11 cellular contexts compared by ENCODE assay signal in the genomic region with DNA sequence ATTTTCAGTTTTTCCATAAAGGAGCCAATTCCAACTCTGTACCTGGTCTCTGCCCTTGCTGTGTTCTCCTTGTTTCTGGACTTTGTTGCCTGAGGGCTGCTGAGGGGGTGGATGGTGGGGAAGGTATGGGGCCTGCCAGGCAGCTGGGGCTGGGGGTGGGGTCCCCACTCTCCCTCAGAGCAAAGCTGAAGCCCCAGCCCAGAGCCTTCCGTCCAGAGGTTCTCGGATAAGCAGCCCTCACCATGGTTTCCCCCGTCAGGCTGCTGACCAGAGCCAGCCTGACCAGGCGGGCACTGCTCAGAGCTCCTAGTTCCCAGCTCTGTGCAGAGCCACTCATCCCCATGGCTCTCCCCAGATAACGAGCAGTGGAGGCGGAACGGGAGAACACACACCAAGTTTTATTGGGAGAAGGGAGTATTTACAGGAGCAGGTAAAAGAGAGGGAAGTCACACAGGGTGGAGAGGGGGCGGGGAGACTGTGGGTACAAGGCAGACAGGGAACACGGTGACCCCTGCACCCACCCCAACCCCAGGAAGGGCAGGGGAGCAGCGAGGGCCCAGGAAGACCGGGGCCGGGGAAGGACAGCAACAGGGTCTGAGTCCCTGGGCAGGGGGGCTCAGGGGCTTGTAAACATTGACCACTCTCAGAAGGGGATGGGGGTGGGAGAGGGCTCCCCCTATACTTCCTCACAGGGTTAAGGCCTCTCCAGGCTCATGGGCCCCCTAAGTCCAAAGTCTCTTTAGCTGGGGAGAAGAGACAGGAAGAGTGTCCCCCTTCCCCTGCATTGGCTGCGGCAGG. TPM values are rescaled to one million over a fixed set of nuclear protein-coding genes. Genes with fewer than 3 reads are reported as not detected.
DNase-seq lines count a peak whose midpoint lies in the region; ATAC-seq, FAIRE-seq and TF ChIP-seq lines count a peak whose summit lies in the region.
"Had no signal": no experiment of that assay in that cellular context is flagged by ENCODE, and none has a peak within 500 bp of the region (broad histone marks: within the 10 kb centered on the region; RNA-seq: fewer than 3 reads in every experiment).

No MANE protein-coding gene starts in this region.

- no peak for FAIRE-seq in small intestine (lab: Jason Lieb, UNC)

- no peak for ATAC-seq in CD4-positive, alpha-beta T cell (ENCODE audit: poor library complexity)
- ATAC-seq in naive thymus-derived CD8-positive, alpha-beta T cell = no peak
- no peak for ATAC-seq in HG03342 (IDR thresholded peaks at IDR 0.05; ENCODE audit: unreplicated experiment)

- H3K36me3 ChIP-seq in breast epithelium (peaks cover 24% of the 10 kb centered on the region), small intestine (ENCODE audit: control insufficient read depth in 2 of 2, insufficient read depth in 2 of 2, low read length in 2 of 2) (peaks cover 17 to 18% of the 10 kb centered on the region in 2 donors)

- no peaks in the 10 kb centered on the region for H3K9me3 Mint-ChIP-seq in CD4-positive, alpha-beta T cell
- H3K9me3 Mint-ChIP-seq in naive thymus-derived CD8-positive, alpha-beta T cell = no peaks in the 10 kb centered on the region

- H3K4me3 ChIP-seq in breast epithelium (no peak overlapping the region), small intestine (ENCODE audit: low read depth in 1 of 2, low read length in 2 of 2) (no peak overlapping the region)
- H3K4me3 ChIP-seq: HAP-1 had no signal

- H3K27ac Mint-ChIP-seq in CD4-positive, alpha-beta T cell = no peak overlapping the region
- H3K27ac Mint-ChIP-seq in naive thymus-derived CD8-positive, alpha-beta T cell = peak overlapping the region; percentile 11 to 83 (median 70)

- WGBS in small intestine, 3 donors = 71 to 74% (median 71%) methylated on average over 12 to 13 of the region's 13 CpGs

- H3K36me3 Mint-ChIP-seq in CD4-positive, alpha-beta T cell (ENCODE audit: low read depth) = peaks cover 67% of the 10 kb centered on the region
- peaks cover 0 to 45% (median 2%) of the 10 kb centered on the region in 3 donors for H3K36me3 Mint-ChIP-seq in naive thymus-derived CD8-positive, alpha-beta T cell

- TF ChIP-seq POLR2A in breast epithelium (IDR thresholded peaks at IDR 0.05) = no peak

- intact Hi-C loops in CD4-positive, alpha-beta T cell (cut with DNase I, micrococcal nuclease) = loop anchor here in 1 of 2 experiments (5.0 kb wide), 1 partner anchor 202 kb away; a partner anchor contains a TSS
- intact Hi-C loops in breast epithelium (cut with DNase I; ENCODE audit: low total_unique reads) = loop anchor here (10.0 kb wide), 1 partner anchor 75 kb away; a partner anchor contains a TSS

- peak overlapping the region; percentile 15 for H3K4me3 Mint-ChIP-seq in CD4-positive, alpha-beta T cell
- peak overlapping the region in 4 of 10 donors; percentile 10 to 52 (median 16) for H3K4me3 Mint-ChIP-seq in naive thymus-derived CD8-positive, alpha-beta T cell

- TF ChIP-seq CTCF in CD4-positive, alpha-beta T cell (IDR thresholded peaks at IDR 0.05) = no peak
- TF ChIP-seq CTCF in GM20000 (IDR thresholded peaks at IDR 0.05; ENCODE audit: extremely low read depth, missing control alignments) (no peak), breast epithelium (IDR thresholded peaks at IDR 0.05) (no peak)

- no peaks in the 10 kb centered on the region for H3K9me3 ChIP-seq in CD4-positive, alpha-beta T cell (ENCODE audit: control insufficient read depth, low read length)
- H3K9me3 ChIP-seq in breast epithelium (no peaks in the 10 kb centered on the region), small intestine (ENCODE audit: control insufficient read depth, low read depth) (no peaks in the 10 kb centered on the region)
- H3K9me3 ChIP-seq: HAP-1 had no signal

- no peak for DNase-seq in CD4-positive, alpha-beta T cell
- DNase-seq in GM20000 (ENCODE audit: low spot score) = peak; percentile 30
- no peak for DNase-seq in breast epithelium (ENCODE audit: low spot score in 2 of 2)
- DNase-seq in naive thymus-derived CD8-positive, alpha-beta T cell = no peak
- DNase-seq in DMS53 treated with DMSO at 0.1 percent for 48 hours (lab: John Stamatoyannopoulos, UW; ENCODE audit: unreplicated experiment) = no peak
- DNase-seq in NCI-H345 (lab: John Stamatoyannopoulos, UW) = no peak
- no peak for DNase-seq in small intestine
- DNase-seq: amniotic stem cell had no signal

- H3K4me1 ChIP-seq in breast epithelium (no peaks in the 10 kb centered on the region), small intestine (ENCODE audit: control insufficient read depth in 2 of 2, insufficient read depth in 1 of 2, low read depth in 1 of 2, low read length in 1 of 2) (no peaks in the 10 kb centered on the region)
- H3K4me1 ChIP-seq: HAP-1 had no signal

- H3K27me3 ChIP-seq in CD4-positive, alpha-beta T cell (ENCODE audit: control insufficient read depth, insufficient read depth, low read length) = no peaks in the 10 kb centered on the region
- H3K27me3 ChIP-seq in breast epithelium (no peaks in the 10 kb centered on the region), small intestine (ENCODE audit: control insufficient read depth in 2 of 2, insufficient read depth in 2 of 2, low read length in 2 of 2) (no peaks in the 10 kb centered on the region)

- peaks cover 46% of the 10 kb centered on the region for H3K4me1 Mint-ChIP-seq in CD4-positive, alpha-beta T cell (ENCODE audit: low read depth)
- H3K4me1 Mint-ChIP-seq in naive thymus-derived CD8-positive, alpha-beta T cell = peaks cover 21 to 47% (median 42%) of the 10 kb centered on the region in 4 donors

- no peaks in the 10 kb centered on the region for H3K27me3 Mint-ChIP-seq in CD4-positive, alpha-beta T cell
- H3K27me3 Mint-ChIP-seq in naive thymus-derived CD8-positive, alpha-beta T cell = no peaks in the 10 kb centered on the region

- CTCF ChIA-PET in CD4-positive, alpha-beta T cell (lab: Charles Lee) = interaction anchor here (0.9 to 1.3 kb wide), 2 partner anchors 13 to 26 kb away, joined by 4 read pairs; no protein-coding TSS in a partner anchor

- peak overlapping the region; percentile 30 for H3K27ac ChIP-seq in CD4-positive, alpha-beta T cell (ENCODE audit: low read depth, low read length)
- peak overlapping the region; percentile 20 to 84 for H3K27ac ChIP-seq in breast epithelium
- H3K27ac ChIP-seq in small intestine (ENCODE audit: low read depth in 1 of 2, low read length in 1 of 2) = no peak overlapping the region

- POLR2A ChIA-PET in CD4-positive, alpha-beta T cell (lab: Charles Lee) = interaction anchor here (1.5 to 10.6 kb wide), 6 partner anchors 9 to 250 kb away, joined by 4 to 92 read pairs (median 18); a partner anchor contains a TSS
- POLR2A ChIA-PET in naive thymus-derived CD8-positive, alpha-beta T cell (lab: Charles Lee) = interaction anchor here (0.5 to 11.9 kb wide), 10 partner anchors 10 to 394 kb away, joined by 3 to 170 read pairs (median 5); a partner anchor contains a TSS

RNA-seq across cellular contexts. Expression of a gene that starts 5.8 kb away (rescaled TPM):
- total RNA-seq in CD4-positive, alpha-beta T cell = 10 to 100 TPM; 87.8 to 91.9 TPM
- total RNA-seq in breast epithelium = 100 to 1,000 TPM; 113 to 197 (median 173) TPM
- total RNA-seq in naive thymus-derived CD8-positive, alpha-beta T cell = 100 to 1,000 TPM; 117 to 118 TPM
- 10 to 100 TPM; 34.8 to 42.4 (median 42.1) TPM for polyA plus RNA-seq in naive thymus-derived CD8-positive, alpha-beta T cell
- polyA plus RNA-seq in small intestine = 100 to 1,000 TPM; 179 to 214 (median 191) TPM

RNA-seq across cellular contexts. Expression of a gene that starts 14.7 kb away (rescaled TPM):
- total RNA-seq in CD4-positive, alpha-beta T cell = 10 to 100 TPM; 75.5 to 78.8 TPM
- total RNA-seq in breast epithelium = 10 to 100 TPM; 25.0 to 39.0 (median 34.8) TPM
- 100 to 1,000 TPM; 118 to 122 TPM for total RNA-seq in naive thymus-derived CD8-positive, alpha-beta T cell
- polyA plus RNA-seq in naive thymus-derived CD8-positive, alpha-beta T cell = 1 to 10 TPM in 2 of 3 donors, under 1 TPM in 1; 0.83 to 3.0 (median 1.0) TPM
- polyA plus RNA-seq in small intestine = 10 to 100 TPM; 15.7 to 18.6 (median 17.3) TPM

RNA-seq across cellular contexts. Expression of a gene that starts 23.1 kb away (rescaled TPM):
- not detected for total RNA-seq in CD4-positive, alpha-beta T cell
- total RNA-seq in breast epithelium = not detected
- total RNA-seq in naive thymus-derived CD8-positive, alpha-beta T cell = not detected
- polyA plus RNA-seq in naive thymus-derived CD8-positive, alpha-beta T cell = not detected
- under 1 TPM in 1 of 3 donors, not detected in 2; 1.00 TPM for polyA plus RNA-seq in small intestine
- total RNA-seq: skeletal muscle tissue had no signal

RNA-seq across cellular contexts. Expression of a gene that starts 26.6 kb away (rescaled TPM):
- 1 to 10 TPM; 7.4 to 7.5 TPM for total RNA-seq in CD4-positive, alpha-beta T cell
- 10 to 100 TPM; 25.8 to 28.2 (median 27.4) TPM for total RNA-seq in breast epithelium
- 10 to 100 TPM; 16.9 to 17.5 TPM for total RNA-seq in naive thymus-derived CD8-positive, alpha-beta T cell
- 10 to 100 TPM; 32.6 to 41.7 (median 33.0) TPM for polyA plus RNA-seq in naive thymus-derived CD8-positive, alpha-beta T cell
- 10 to 100 TPM; 39.6 to 44.8 (median 42.2) TPM for polyA plus RNA-seq in small intestine

RNA-seq across cellular contexts. Expression of a gene that starts 38.0 kb away (rescaled TPM):
- 1 to 10 TPM; 1.7 to 2.3 TPM for total RNA-seq in CD4-positive, alpha-beta T cell
- total RNA-seq in breast epithelium = under 1 TPM in 1 of 3 donors, not detected in 2; 0.48 TPM
- total RNA-seq in naive thymus-derived CD8-positive, alpha-beta T cell = 1 to 10 TPM; 2.6 to 5.9 TPM
- polyA plus RNA-seq in naive thymus-derived CD8-positive, alpha-beta T cell = 1 to 10 TPM in 1 of 3 donors, under 1 TPM in 2; 0.51 to 1.3 (median 0.79) TPM
- 1 to 10 TPM in 1 of 3 donors, not detected in 2; 1.3 TPM for polyA plus RNA-seq in small intestine

Comparison
In these comparisons a context has a peak if more than half of its experiments do, and no peak if none do; other contexts are left out.
1. H3K27ac ChIP-seq: peak in CD4-positive, alpha-beta T cell (single experiment) and breast epithelium (2 of 2); none in small intestine (0 of 2).